31 cellular contexts compared by ENCODE assay signal in genomic region chr21:34792504-34793089, GRCh38.
DNase-seq lines count a peak whose midpoint lies in the region; ATAC-seq, FAIRE-seq and TF ChIP-seq lines count a peak whose summit lies in the region.
"Had no signal": no experiment of that assay in that cellular context is flagged by ENCODE, and none has a peak within 500 bp of the region (broad histone marks: within the 10 kb centered on the region; RNA-seq: fewer than 3 reads in every experiment).

No MANE protein-coding gene starts in this region.

- H3K4me3 ChIP-seq in kidney (ENCODE audit: low read length in 2 of 2), result no peak overlapping the region
- H3K4me3 ChIP-seq: GM23338, neural progenitor cell, uterus had no signal

- no peaks in the 10 kb centered on the region for H3K27me3 Mint-ChIP-seq in stimulated activated naive B cell treated with anti-CD40 and anti-IgM and Interleukin-4, amounts not matched to agents 10 μg/mL and 1 μg/mL and 100 μg/mL, for 72 hours
- H3K27me3 Mint-ChIP-seq: activated CD4-positive, alpha-beta T cell treated with anti-CD3 and anti-CD28 coated beads, Interleukin-2, amount 10 ng/mL, durations not matched to agents 7 days and 5 days; activated CD8-positive, alpha-beta memory T cell treated with anti-CD3 and anti-CD28 coated beads, Interleukin-2, amount 10 ng/mL, durations not matched to agents 7 days and 5 days; activated naive CD8-positive, alpha-beta T cell treated with anti-CD3 and anti-CD28 coated beads, Interleukin-2, amount 50 U/mL, for 24 hours; central memory CD8-positive, alpha-beta T cell had no signal

- no peak overlapping the region for H3K4me3 Mint-ChIP-seq in stimulated activated naive B cell treated with anti-CD40 and anti-IgM and Interleukin-4, amounts not matched to agents 10 μg/mL and 1 μg/mL and 100 μg/mL, for 72 hours
- H3K4me3 Mint-ChIP-seq: activated CD4-positive, alpha-beta T cell treated with anti-CD3 and anti-CD28 coated beads, Interleukin-2, amount 10 ng/mL, durations not matched to agents 7 days and 5 days; activated CD8-positive, alpha-beta memory T cell treated with anti-CD3 and anti-CD28 coated beads, Interleukin-2, amount 10 ng/mL, durations not matched to agents 7 days and 5 days; activated naive CD8-positive, alpha-beta T cell treated with anti-CD3 and anti-CD28 coated beads, Interleukin-2, amount 50 U/mL, for 24 hours; central memory CD8-positive, alpha-beta T cell; GM23338; neural progenitor cell; stimulated activated effector memory CD8-positive, alpha-beta T cell treated with anti-CD3 and anti-CD28 coated beads, Interleukin-12 subunit alpha, Interleukin-12 subunit beta, amount 100 ng/mL, for 72 hours had no signal

- peak overlapping the region; percentile 75 for H3K27ac Mint-ChIP-seq in stimulated activated naive B cell treated with anti-CD40 and anti-IgM and Interleukin-4, amounts not matched to agents 10 μg/mL and 1 μg/mL and 100 μg/mL, for 72 hours
- H3K27ac Mint-ChIP-seq: activated CD4-positive, alpha-beta T cell treated with anti-CD3 and anti-CD28 coated beads, Interleukin-2, amount 10 ng/mL, durations not matched to agents 7 days and 5 days; activated CD8-positive, alpha-beta memory T cell treated with anti-CD3 and anti-CD28 coated beads, Interleukin-2, amount 10 ng/mL, durations not matched to agents 7 days and 5 days; activated naive CD8-positive, alpha-beta T cell treated with anti-CD3 and anti-CD28 coated beads, Interleukin-2, amount 50 U/mL, for 24 hours; GM23338; neural progenitor cell; stimulated activated effector memory CD8-positive, alpha-beta T cell treated with anti-CD3 and anti-CD28 coated beads, Interleukin-12 subunit alpha, Interleukin-12 subunit beta, amount 100 ng/mL, for 72 hours had no signal

- no peak for ATAC-seq in stimulated activated naive B cell treated with anti-CD40 and anti-IgM and Interleukin-4, amounts not matched to agents 10 μg/mL and 1 μg/mL and 100 μg/mL, for 72 hours (replicated peaks)
- ATAC-seq: activated CD8-positive, alpha-beta memory T cell treated with anti-CD3 and anti-CD28 coated beads, Interleukin-2, amount 10 ng/mL, durations not matched to agents 7 days and 5 days; activated naive CD8-positive, alpha-beta T cell treated with anti-CD3 and anti-CD28 coated beads, Interleukin-2, amount 50 U/mL, for 24 hours; stimulated activated effector memory CD8-positive, alpha-beta T cell treated with anti-CD3 and anti-CD28 coated beads, Interleukin-12 subunit alpha, Interleukin-12 subunit beta, amount 100 ng/mL, for 72 hours had no signal

- H3K4me1 ChIP-seq in kidney (ENCODE audit: control insufficient read depth in 1 of 2, insufficient read depth in 1 of 2, low read depth in 1 of 2, low read length in 2 of 2), result peaks cover 0 to 3% of the 10 kb centered on the region in 2 donors

- H3K9me3 Mint-ChIP-seq in stimulated activated naive B cell treated with anti-CD40 and anti-IgM and Interleukin-4, amounts not matched to agents 10 μg/mL and 1 μg/mL and 100 μg/mL, for 72 hours, result no peaks in the 10 kb centered on the region
- H3K9me3 Mint-ChIP-seq: activated CD4-positive, alpha-beta T cell treated with anti-CD3 and anti-CD28 coated beads, Interleukin-2, amount 10 ng/mL, durations not matched to agents 7 days and 5 days; activated naive CD8-positive, alpha-beta T cell treated with anti-CD3 and anti-CD28 coated beads, Interleukin-2, amount 50 U/mL, for 24 hours; central memory CD8-positive, alpha-beta T cell; GM23338; neural progenitor cell; stimulated activated effector memory CD8-positive, alpha-beta T cell treated with anti-CD3 and anti-CD28 coated beads, Interleukin-12 subunit alpha, Interleukin-12 subunit beta, amount 100 ng/mL, for 72 hours had no signal

- DNase-seq in DMS53 treated with DMSO at 0.1 percent for 48 hours (lab: John Stamatoyannopoulos, UW; ENCODE audit: unreplicated experiment), result peak; percentile 13
- no peak for DNase-seq in DMS53 (lab: John Stamatoyannopoulos, UW)
- peak; percentile 22 for DNase-seq in NCI-H526 treated with DMSO at 0.1 percent for 48 hours (lab: John Stamatoyannopoulos, UW)
- DNase-seq in NCI-H526 (lab: John Stamatoyannopoulos, UW), result no peak
- DNase-seq in SKM-1 (lab: John Stamatoyannopoulos, UW; ENCODE audit: unreplicated experiment), result peak; percentile 26
- DNase-seq in stimulated activated naive B cell treated with anti-CD40 and anti-IgM and Interleukin-4, amounts not matched to agents 10 μg/mL and 1 μg/mL and 100 μg/mL, for 72 hours, result no peak
- no peak for DNase-seq in cardiac septum (ENCODE audit: low spot score)
- DNase-seq in kidney, result no peak
- DNase-seq: 8988T; activated CD4-positive, alpha-beta T cell treated with anti-CD3 and anti-CD28 coated beads, Interleukin-2, amount 10 ng/mL, durations not matched to agents 7 days and 5 days; activated CD8-positive, alpha-beta memory T cell treated with anti-CD3 and anti-CD28 coated beads, Interleukin-2, amount 10 ng/mL, durations not matched to agents 7 days and 5 days; activated naive CD8-positive, alpha-beta T cell treated with anti-CD3 and anti-CD28 coated beads, Interleukin-2, amount 50 U/mL, for 24 hours; activated T-cell treated with anti-CD3 and anti-CD28 coated beads, Interleukin-2, amount 50 U/mL, for 48 hours; dermis blood vessel endothelial cell; NCI-H2081 treated with DMSO at 0.1 percent for 48 hours; NCI-H82; OCI-M1; posterior cingulate gyrus; right cardiac atrium; stimulated activated CD4-positive, alpha-beta T cell treated with anti-CD3 and anti-CD28 coated beads, Interleukin-2, amount 100 ng/mL, for 48 hours; uterus; WERI-Rb-1 had no signal

- H3K9ac ChIP-seq in kidney (ENCODE audit: low read length in 2 of 2), result no peak overlapping the region
- H3K9ac ChIP-seq: neural progenitor cell had no signal

- no peak overlapping the region for H3K27ac ChIP-seq in kidney (ENCODE audit: low read depth in 2 of 2, low read length in 2 of 2)
- H3K27ac ChIP-seq: HL-60, neural progenitor cell, uterus, WERI-Rb-1 had no signal

- no peaks in the 10 kb centered on the region for H3K9me3 ChIP-seq in kidney (ENCODE audit: control insufficient read depth in 1 of 2, low read length in 2 of 2)
- H3K9me3 ChIP-seq: uterus had no signal

- peaks cover 37 to 51% of the 10 kb centered on the region in 2 donors for H3K36me3 Mint-ChIP-seq in stimulated activated naive B cell treated with anti-CD40 and anti-IgM and Interleukin-4, amounts not matched to agents 10 μg/mL and 1 μg/mL and 100 μg/mL, for 72 hours
- H3K36me3 Mint-ChIP-seq: neural progenitor cell had no signal

- no peak for FAIRE-seq in kidney (lab: Jason Lieb, UNC)
- FAIRE-seq: D721Med, endometrium, frontal cortex, G401.6 had no signal

- no peaks in the 10 kb centered on the region for H3K4me1 Mint-ChIP-seq in stimulated activated naive B cell treated with anti-CD40 and anti-IgM and Interleukin-4, amounts not matched to agents 10 μg/mL and 1 μg/mL and 100 μg/mL, for 72 hours
- H3K4me1 Mint-ChIP-seq: activated CD4-positive, alpha-beta T cell treated with anti-CD3 and anti-CD28 coated beads, Interleukin-2, amount 10 ng/mL, durations not matched to agents 7 days and 5 days; activated CD8-positive, alpha-beta memory T cell treated with anti-CD3 and anti-CD28 coated beads, Interleukin-2, amount 10 ng/mL, durations not matched to agents 7 days and 5 days; activated naive CD8-positive, alpha-beta T cell treated with anti-CD3 and anti-CD28 coated beads, Interleukin-2, amount 50 U/mL, for 24 hours; central memory CD8-positive, alpha-beta T cell; stimulated activated effector memory CD8-positive, alpha-beta T cell treated with anti-CD3 and anti-CD28 coated beads, Interleukin-12 subunit alpha, Interleukin-12 subunit beta, amount 100 ng/mL, for 72 hours had no signal

- intact Hi-C loops in cardiac septum (cut with DNase I) (no loop called here), kidney (cut with DNase I) (no loop called here)

- TF ChIP-seq CTCF in kidney (IDR thresholded peaks at IDR 0.05; ENCODE audit: borderline replicate concordance, extremely low read depth, insufficient read depth), result no peak

- no peaks in the 10 kb centered on the region for H3K36me3 ChIP-seq in kidney (ENCODE audit: control insufficient read depth in 1 of 2, insufficient read depth in 2 of 2, low read length in 2 of 2)
- H3K36me3 ChIP-seq: neural progenitor cell, uterus, WERI-Rb-1 had no signal

Comparison
In these comparisons a context has a peak if more than half of its experiments do, and no peak if none do; other contexts are left out.
1. DNase-seq: peak in DMS53 treated with DMSO at 0.1 percent for 48 hours (single experiment), NCI-H526 treated with DMSO at 0.1 percent for 48 hours (single experiment) and SKM-1 (single experiment); none in DMS53 (single experiment), NCI-H526 (0 of 2), stimulated activated naive B cell treated with anti-CD40 and anti-IgM and Interleukin-4, amounts not matched to agents 10 μg/mL and 1 μg/mL and 100 μg/mL, for 72 hours (single experiment), cardiac septum (single experiment) and kidney (single experiment).